ENCODE assay signal across 28 cellular contexts in genomic region chr10:99399664-99400063, GRCh38.
"Had no signal": no experiment of that assay in that cellular context is flagged by ENCODE, and none has a peak within 500 bp of the region (broad histone marks: within the 10 kb centered on the region; RNA-seq: fewer than 3 reads in every experiment).

No MANE protein-coding gene starts in this region.

- H2AFZ ChIP-seq: neural progenitor cell, parathyroid adenoma had no signal

- DNase-seq: naive thymus-derived CD4-positive, alpha-beta T cell; natural killer cell; occipital lobe; ovary; psoas muscle; right cardiac atrium; spleen; stimulated activated CD4-positive, alpha-beta T cell treated with anti-CD3 and anti-CD28 coated beads, Interleukin-12 subunit alpha, Interleukin-12 subunit beta, amount 100 ng/mL, for 4 hours; stimulated activated CD4-positive, alpha-beta T cell treated with anti-CD3 and anti-CD28 coated beads, Interleukin-1b, Interleukin-23, amount 100 ng/mL, for 48 hours; stimulated activated CD4-positive, alpha-beta T cell treated with anti-CD3 and anti-CD28 coated beads, Interleukin-4, amount 100 ng/mL, for 1 hour; stimulated activated CD4-positive, alpha-beta T cell treated with anti-CD3 and anti-CD28 coated beads, Interleukin-4, amount 100 ng/mL, for 4 hours; stimulated activated CD8-positive, alpha-beta memory T cell treated with anti-CD3 and anti-CD28 coated beads, Interleukin-4, amount 100 ng/mL, for 48 hours; stimulated activated naive CD4-positive, alpha-beta T cell; stimulated activated naive CD8-positive, alpha-beta T cell treated with anti-CD3 and anti-CD28 coated beads, Interleukin-15, amount 100 ng/mL, for 72 hours; stimulated activated naive CD8-positive, alpha-beta T cell treated with anti-CD3 and anti-CD28 coated beads, Interleukin-15, Interleukin-2, amounts not matched to agents 100 U/mL and 50 U/mL, for 24 hours; thyroid gland; trophoblast cell; upper lobe of left lung had no signal

- H3K4me2 ChIP-seq: neural progenitor cell, smooth muscle cell had no signal

- ATAC-seq: naive thymus-derived CD4-positive, alpha-beta T cell; natural killer cell; psoas muscle; right cardiac atrium; sciatic nerve; stimulated activated memory B cell treated with anti-CD40 and anti-IgM and Interleukin-4, amounts not matched to agents 10 μg/mL and 1 μg/mL and 100 μg/mL, for 72 hours; stimulated activated naive CD8-positive, alpha-beta T cell treated with anti-CD3 and anti-CD28 coated beads, Interleukin-15, amount 100 ng/mL, for 72 hours; stimulated activated naive CD8-positive, alpha-beta T cell treated with anti-CD3 and anti-CD28 coated beads, Interleukin-15, Interleukin-2, amounts not matched to agents 100 U/mL and 50 U/mL, for 24 hours had no signal

- H3K27ac ChIP-seq: neural progenitor cell, ovary, parathyroid adenoma, psoas muscle, skin epidermis, spleen, thoracic aorta, thyroid gland, tibial nerve, upper lobe of left lung, vagina had no signal

- H3K9me3 ChIP-seq: ovary, psoas muscle, spleen, thoracic aorta, thyroid gland, tibial nerve, upper lobe of left lung, vagina had no signal

- H3K4me3 ChIP-seq: neural progenitor cell, ovary, psoas muscle, skin epidermis, smooth muscle cell, spleen, thoracic aorta, thyroid gland, tibial nerve, upper lobe of left lung, vagina had no signal

- H3K36me3 ChIP-seq: neural progenitor cell, ovary had no signal

- FAIRE-seq: urothelium cell line had no signal

- H3K4me1 ChIP-seq: neural progenitor cell, parathyroid adenoma, tibial nerve, vagina had no signal

- H3K79me2 ChIP-seq: parathyroid adenoma had no signal

- H3K9ac ChIP-seq: neural progenitor cell, parathyroid adenoma had no signal

- H3K27me3 ChIP-seq: neural progenitor cell, ovary, spleen, thyroid gland, tibial nerve, upper lobe of left lung, vagina had no signal
